10 cellular contexts compared by ENCODE assay signal in the genomic region with DNA sequence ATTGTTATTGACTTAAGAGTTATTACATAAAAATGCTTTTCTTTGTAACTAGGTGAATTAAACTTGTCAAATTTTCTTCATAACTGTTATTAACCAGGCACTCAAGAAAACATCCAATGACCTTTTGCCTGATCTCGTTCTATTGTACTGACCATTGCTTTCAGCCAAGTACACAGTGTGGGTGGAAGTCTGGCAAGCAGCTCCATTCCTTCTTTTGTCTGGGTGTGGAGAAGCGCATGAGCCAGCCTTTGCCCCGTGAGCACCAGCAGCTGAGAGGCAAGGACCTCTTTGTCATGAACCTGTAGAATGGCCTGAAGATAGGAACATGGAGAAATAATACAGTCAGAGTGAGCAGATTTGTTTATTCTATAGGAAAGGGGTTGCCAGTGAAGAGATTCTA. TPM values are rescaled to one million over a fixed set of nuclear protein-coding genes. Genes with fewer than 3 reads are reported as not detected.
A peak's percentile ranks its signal among the peaks of the same experiment; 100 is the strongest.
DNase-seq lines count a peak whose midpoint lies in the region; ATAC-seq and TF ChIP-seq lines count a peak whose summit lies in the region.
"Had no signal": no experiment of that assay in that cellular context is flagged by ENCODE, and none has a peak within 500 bp of the region (broad histone marks: within the 10 kb centered on the region; RNA-seq: fewer than 3 reads in every experiment).

No MANE protein-coding gene starts in this region.

- H3K36me3 ChIP-seq in esophagus muscularis mucosa (peaks cover 10 to 69% (median 37%) of the 10 kb centered on the region in 4 donors), right lobe of liver (peaks cover 0 to 32% (median 10%) of the 10 kb centered on the region in 4 donors), thoracic aorta (peaks cover 30% of the 10 kb centered on the region)

- H3K27ac ChIP-seq in esophagus muscularis mucosa (replicated peaks in 1 of 4) (peak overlapping the region in 3 of 4 donors; percentile 1 to 32 (median 12)), right lobe of liver (no peak overlapping the region), thoracic aorta (peak overlapping the region; percentile 33 to 59)
- H3K27ac ChIP-seq: neutrophil had no signal

- no peaks in the 10 kb centered on the region for H3K27me3 ChIP-seq in esophagus muscularis mucosa
- no peaks in the 10 kb centered on the region for H3K27me3 ChIP-seq in right lobe of liver
- H3K27me3 ChIP-seq in thoracic aorta (replicated peaks; ENCODE audit: insufficient read depth) = no peaks in the 10 kb centered on the region
- H3K27me3 ChIP-seq: neutrophil had no signal

- TF ChIP-seq CTCF in esophagus muscularis mucosa (IDR thresholded peaks at IDR 0.05) (no peak), right lobe of liver (IDR thresholded peaks at IDR 0.05) (no peak), thoracic aorta (IDR thresholded peaks at IDR 0.05) (no peak)

- H3K27me3 Mint-ChIP-seq in T-helper 1 cell treated with Interleukin-12 subunit alpha and Interleukin-12 subunit beta and Interleukin-4 antibody, amounts not matched to agents 30 μg/mL and 1 μg/mL, for 36 hours (ENCODE audit: low read depth) = no peaks in the 10 kb centered on the region

- 35% methylated on average over 3 of the region's 3 CpGs for WGBS in esophagus muscularis mucosa
- 30% methylated on average over 3 of the region's 3 CpGs for WGBS in right lobe of liver (ENCODE audit: insufficient coverage, low coverage, low lambda C conversion rate, missing lambda C conversion rate)

- TF ChIP-seq POLR2A in esophagus muscularis mucosa (IDR thresholded peaks at IDR 0.05; ENCODE audit: low read depth) (no peak), right lobe of liver (IDR thresholded peaks at IDR 0.05) (no peak)

- peaks cover 17 to 51% (median 43%) of the 10 kb centered on the region in 4 donors for H3K4me1 ChIP-seq in esophagus muscularis mucosa
- peaks cover 0 to 10% (median 4%) of the 10 kb centered on the region in 4 donors for H3K4me1 ChIP-seq in right lobe of liver
- H3K4me1 ChIP-seq in thoracic aorta (ENCODE audit: control insufficient read depth in 1 of 2, low read depth in 2 of 2) = peaks cover 6 to 8% of the 10 kb centered on the region in 2 donors

- peak; percentile 70 to 94 (median 84) for ATAC-seq in right lobe of liver
- no peak for ATAC-seq in thoracic aorta (ENCODE audit: insufficient number of reproducible peaks, low FRiP score, low read depth)

- peaks cover 28% of the 10 kb centered on the region for H3K36me3 Mint-ChIP-seq in T-helper 1 cell treated with Interleukin-12 subunit alpha and Interleukin-12 subunit beta and Interleukin-4 antibody, amounts not matched to agents 30 μg/mL and 1 μg/mL, for 36 hours (ENCODE audit: low read depth)

- no peak overlapping the region for H3K4me3 ChIP-seq in esophagus muscularis mucosa
- H3K4me3 ChIP-seq in right lobe of liver = no peak overlapping the region
- H3K4me3 ChIP-seq in thoracic aorta = no peak overlapping the region

- no peaks in the 10 kb centered on the region for H3K9me3 ChIP-seq in esophagus muscularis mucosa
- H3K9me3 ChIP-seq in right lobe of liver = no peaks in the 10 kb centered on the region
- H3K9me3 ChIP-seq in thoracic aorta = no peaks in the 10 kb centered on the region
- H3K9me3 ChIP-seq: neutrophil had no signal

- no peak for TF ChIP-seq EP300 in esophagus muscularis mucosa (IDR thresholded peaks at IDR 0.05)

- intact Hi-C loops in esophagus muscularis mucosa (cut with DNase I) = no loop called here
- intact Hi-C loops in right lobe of liver (cut with DNase I) = no loop called here

- H3K9me3 Mint-ChIP-seq in T-helper 1 cell treated with Interleukin-12 subunit alpha and Interleukin-12 subunit beta and Interleukin-4 antibody, amounts not matched to agents 30 μg/mL and 1 μg/mL, for 36 hours = no peaks in the 10 kb centered on the region

- H3K4me1 Mint-ChIP-seq in T-helper 1 cell treated with Interleukin-12 subunit alpha and Interleukin-12 subunit beta and Interleukin-4 antibody, amounts not matched to agents 30 μg/mL and 1 μg/mL, for 36 hours (ENCODE audit: low read depth) = peaks cover 1% of the 10 kb centered on the region

- DNase-seq in T-helper 1 cell (no peak), esophagus muscularis mucosa (ENCODE audit: extremely low spot score) (no peak), right lobe of liver (peak in 2 of 3 donors; percentile 35 to 52), thoracic aorta (ENCODE audit: low spot score) (no peak), EL (no peak), GM19238 (ENCODE audit: insufficient read length, low spot score) (no peak), DMS 273 (lab: John Stamatoyannopoulos, UW; ENCODE audit: unreplicated experiment) (no peak)
- DNase-seq: cerebellar nuclear complex had no signal

- no peak overlapping the region for H3K4me3 Mint-ChIP-seq in T-helper 1 cell treated with Interleukin-12 subunit alpha and Interleukin-12 subunit beta and Interleukin-4 antibody, amounts not matched to agents 30 μg/mL and 1 μg/mL, for 36 hours

- peak overlapping the region; percentile 3 for H3K27ac Mint-ChIP-seq in T-helper 1 cell treated with Interleukin-12 subunit alpha and Interleukin-12 subunit beta and Interleukin-4 antibody, amounts not matched to agents 30 μg/mL and 1 μg/mL, for 36 hours

RNA-seq across cellular contexts. Expression of a gene that starts 57.5 kb away (rescaled TPM):
- total RNA-seq in esophagus muscularis mucosa (10 to 100 TPM; 54.8 to 87.7 (median 75.4) TPM), right lobe of liver (10 to 100 TPM; 46.7 to 64.7 (median 50.0) TPM), thoracic aorta (10 to 100 TPM; 44.6 to 56.0 TPM)

Comparison
In these comparisons a context has a peak if more than half of its experiments do, and no peak if none do; other contexts are left out.
1. DNase-seq: peak in right lobe of liver (2 of 3); none in T-helper 1 cell (0 of 5), esophagus muscularis mucosa (single experiment), thoracic aorta (single experiment), EL (single experiment), GM19238 (single experiment) and DMS 273 (single experiment).
2. H3K27ac ChIP-seq: peak in esophagus muscularis mucosa (3 of 4) and thoracic aorta (2 of 2); none in right lobe of liver (0 of 3).